In genomic region chr2:209584915-209585314, GRCh38 we compare ENCODE assay signal across 30 cellular contexts.
"Had no signal": no experiment of that assay in that cellular context is flagged by ENCODE, and none has a peak within 500 bp of the region (broad histone marks: within the 10 kb centered on the region; RNA-seq: fewer than 3 reads in every experiment).

No MANE protein-coding gene starts in this region.

- FAIRE-seq: small intestine, urothelium cell line had no signal

- H3K4me1 ChIP-seq: parathyroid adenoma, psoas muscle, right lobe of liver, sigmoid colon, stomach, suprapubic skin, testis, tibial artery, transverse colon, vagina had no signal

- H3K27me3 ChIP-seq: ovary, right lobe of liver, sigmoid colon, stomach, suprapubic skin, testis, tibial artery, transverse colon, vagina had no signal

- H3K4me3 Mint-ChIP-seq: naive thymus-derived CD4-positive, alpha-beta T cell; natural killer cell; nephron; stimulated activated effector memory CD8-positive, alpha-beta T cell treated with anti-CD3 and anti-CD28 coated beads, Interleukin-12 subunit alpha, Interleukin-12 subunit beta, amount 100 ng/mL, for 72 hours; stimulated activated naive B cell treated with anti-CD40 and anti-IgM and Interleukin-4, amounts not matched to agents 10 μg/mL and 1 μg/mL and 100 μg/mL, for 72 hours; stimulated activated naive CD8-positive, alpha-beta T cell treated with anti-CD3 and anti-CD28 coated beads, Interleukin-15, Interleukin-2, amounts not matched to agents 100 ng/mL and 50 ng/mL, for 24 hours; type B pancreatic cell had no signal

- H3K27ac Mint-ChIP-seq: naive thymus-derived CD4-positive, alpha-beta T cell; natural killer cell; nephron; progenitor cell of endocrine pancreas; stimulated activated effector memory CD8-positive, alpha-beta T cell treated with anti-CD3 and anti-CD28 coated beads, Interleukin-12 subunit alpha, Interleukin-12 subunit beta, amount 100 ng/mL, for 72 hours; stimulated activated naive B cell treated with anti-CD40 and anti-IgM and Interleukin-4, amounts not matched to agents 10 μg/mL and 1 μg/mL and 100 μg/mL, for 72 hours; stimulated activated naive CD8-positive, alpha-beta T cell treated with anti-CD3 and anti-CD28 coated beads, Interleukin-15, Interleukin-2, amounts not matched to agents 100 ng/mL and 50 ng/mL, for 24 hours; type B pancreatic cell had no signal

- DNase-seq: naive thymus-derived CD4-positive, alpha-beta T cell; natural killer cell; occipital lobe; ovary; posterior cingulate gyrus; psoas muscle; right cardiac atrium; right lobe of liver; sigmoid colon; small intestine; stimulated activated CD4-positive, alpha-beta T cell treated with anti-CD3 and anti-CD28 coated beads, Interleukin-15, amount 100 ng/mL, for 24 hours; stimulated activated CD4-positive, alpha-beta T cell treated with anti-CD3 and anti-CD28 coated beads, Interleukin-2, amount 100 ng/mL, for 24 hours; stimulated activated CD4-positive, alpha-beta T cell treated with anti-CD3 and anti-CD28 coated beads, Interleukin-2, amount 100 ng/mL, for 48 hours; stimulated activated CD4-positive, alpha-beta T cell treated with anti-CD3 and anti-CD28 coated beads, Interleukin-4, amount 100 ng/mL, for 24 hours; stimulated activated naive B cell treated with anti-CD40 and anti-IgM and Interleukin-4, amounts not matched to agents 10 μg/mL and 1 μg/mL and 100 μg/mL, for 72 hours; stimulated activated naive CD4-positive, alpha-beta T cell treated with Interleukin-2 at 50 U/mL for 16 hours; stomach; testis; tibial artery; transverse colon had no signal

- H3K9me3 Mint-ChIP-seq: nephron; neural crest cell; stimulated activated effector memory CD8-positive, alpha-beta T cell treated with anti-CD3 and anti-CD28 coated beads, Interleukin-12 subunit alpha, Interleukin-12 subunit beta, amount 100 ng/mL, for 72 hours; stimulated activated naive B cell treated with anti-CD40 and anti-IgM and Interleukin-4, amounts not matched to agents 10 μg/mL and 1 μg/mL and 100 μg/mL, for 72 hours; stimulated activated naive CD8-positive, alpha-beta T cell treated with anti-CD3 and anti-CD28 coated beads, Interleukin-15, Interleukin-2, amounts not matched to agents 100 ng/mL and 50 ng/mL, for 24 hours; type B pancreatic cell had no signal

- H3K27ac ChIP-seq: ovary, parathyroid adenoma, psoas muscle, right lobe of liver, sigmoid colon, stomach, suprapubic skin, testis, tibial artery, transverse colon, vagina had no signal

- H3K36me3 Mint-ChIP-seq: naive thymus-derived CD4-positive, alpha-beta T cell; natural killer cell; stimulated activated effector memory CD8-positive, alpha-beta T cell treated with anti-CD3 and anti-CD28 coated beads, Interleukin-12 subunit alpha, Interleukin-12 subunit beta, amount 100 ng/mL, for 72 hours; stimulated activated naive B cell treated with anti-CD40 and anti-IgM and Interleukin-4, amounts not matched to agents 10 μg/mL and 1 μg/mL and 100 μg/mL, for 72 hours; type B pancreatic cell had no signal

- H3K36me3 ChIP-seq: ovary, right lobe of liver, sigmoid colon, stomach, suprapubic skin, tibial artery, transverse colon, vagina had no signal

- H3K4me3 ChIP-seq: ovary, psoas muscle, right lobe of liver, sigmoid colon, stomach, suprapubic skin, testis, tibial artery, transverse colon, vagina had no signal

- H3K9me3 ChIP-seq: ovary, psoas muscle, right lobe of liver, sigmoid colon, stomach, suprapubic skin, testis, tibial artery, transverse colon, vagina had no signal

- H3K9ac ChIP-seq: parathyroid adenoma had no signal

- ATAC-seq: naive thymus-derived CD4-positive, alpha-beta T cell; natural killer cell; psoas muscle; right cardiac atrium; right lobe of liver; stimulated activated effector memory CD8-positive, alpha-beta T cell treated with anti-CD3 and anti-CD28 coated beads, Interleukin-12 subunit alpha, Interleukin-12 subunit beta, amount 100 ng/mL, for 72 hours; stimulated activated naive B cell treated with anti-CD40 and anti-IgM and Interleukin-4, amounts not matched to agents 10 μg/mL and 1 μg/mL and 100 μg/mL, for 72 hours had no signal

- H3K27me3 Mint-ChIP-seq: progenitor cell of endocrine pancreas, type B pancreatic cell had no signal

- H3K4me1 Mint-ChIP-seq: natural killer cell; nephron; stimulated activated effector memory CD8-positive, alpha-beta T cell treated with anti-CD3 and anti-CD28 coated beads, Interleukin-12 subunit alpha, Interleukin-12 subunit beta, amount 100 ng/mL, for 72 hours; stimulated activated naive B cell treated with anti-CD40 and anti-IgM and Interleukin-4, amounts not matched to agents 10 μg/mL and 1 μg/mL and 100 μg/mL, for 72 hours had no signal

- H3K79me2 ChIP-seq: parathyroid adenoma had no signal

- H2AFZ ChIP-seq: parathyroid adenoma had no signal
